In the genomic region with DNA sequence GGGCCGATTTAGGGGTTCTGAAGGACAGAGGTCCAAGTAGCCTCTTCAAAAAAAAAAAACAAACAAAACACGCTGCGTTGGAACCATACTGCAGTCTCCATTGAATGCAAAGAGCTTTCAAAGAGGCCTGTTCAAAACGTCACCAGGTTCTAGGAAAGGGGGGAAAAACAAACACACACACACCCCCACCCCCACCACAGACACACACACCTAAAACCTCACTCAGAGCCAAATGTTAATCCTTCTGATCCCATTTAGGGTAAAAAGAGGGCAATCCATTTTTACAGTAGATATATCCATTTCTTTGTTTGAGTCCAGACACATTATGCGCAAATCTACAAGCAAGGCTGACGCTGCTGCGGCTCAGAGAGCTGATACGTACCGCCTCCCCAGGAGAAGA, we compare ENCODE assay signal across 8 cellular contexts. TPM values are rescaled to one million over a fixed set of nuclear protein-coding genes. Genes with fewer than 3 reads are reported as not detected.
DNase-seq lines count a peak whose midpoint lies in the region; ATAC-seq, FAIRE-seq and TF ChIP-seq lines count a peak whose summit lies in the region.

No MANE protein-coding gene starts in this region.

- no peaks in the 10 kb centered on the region for H3K79me1 ChIP-seq in H9 (ENCODE audit: insufficient read depth, low read depth, low read length, poor library complexity, severe bottlenecking)

- no peak overlapping the region for H2AK5ac ChIP-seq in H9 (ENCODE audit: insufficient read length, low read length)

- no peak overlapping the region for H3K56ac ChIP-seq in H9 (ENCODE audit: insufficient read length, low read depth, low read length)

- H3K27ac Mint-ChIP-seq in H9 (peak overlapping the region in 1 of 3 experiments; percentile 70; a peak in 1 of 7 replicates), memory B cell (peak overlapping the region; percentile 99)
- peak overlapping the region; percentile 80 for H3K27ac Mint-ChIP-seq in activated naive CD8-positive, alpha-beta T cell treated with anti-CD3 and anti-CD28 coated beads, Interleukin-2, amount 50 U/mL, for 24 hours

- H3K27me3 ChIP-seq in H9 (ENCODE audit: insufficient read depth, low read length), result no peaks in the 10 kb centered on the region; the same call in 1 of the 2 replicates

- no peak overlapping the region for H2BK20ac ChIP-seq in H9 (ENCODE audit: low read depth, low read length, poor library complexity, severe bottlenecking)

- no peak overlapping the region for H2BK12ac ChIP-seq in H9 (ENCODE audit: insufficient read length, low read depth, low read length)

- no peak overlapping the region for H3K14ac ChIP-seq in H9 (ENCODE audit: insufficient read depth, low read length)

- no peaks in the 10 kb centered on the region for H4K20me1 ChIP-seq in H9 (ENCODE audit: control insufficient read depth, insufficient read depth, insufficient read length)

- peak overlapping the region; percentile 81 for H3K4me2 ChIP-seq in A549
- H3K4me2 ChIP-seq in H9 (ENCODE audit: insufficient read depth, insufficient read length, low read length), result peak overlapping the region; percentile 90

- H3K4me3 Mint-ChIP-seq in H9 (peak overlapping the region; percentile 80 to 88), memory B cell (peak overlapping the region; percentile 97)
- H3K4me3 Mint-ChIP-seq in activated naive CD8-positive, alpha-beta T cell treated with anti-CD3 and anti-CD28 coated beads, Interleukin-2, amount 50 U/mL, for 24 hours, result peak overlapping the region; percentile 92

- H2BK5ac ChIP-seq in H9 (ENCODE audit: insufficient read length, low read length), result no peak overlapping the region

- CTCF ChIA-PET in A549 (lab: Yijun Ruan, JAX), result no interaction called here

- H3K18ac ChIP-seq in H9 (ENCODE audit: insufficient read length, low read depth, low read length), result no peak overlapping the region

- no peaks in the 10 kb centered on the region; the same call in 1 of the 2 replicates for H3K79me2 ChIP-seq in H9 (ENCODE audit: insufficient read depth, low read length)

- H4K91ac ChIP-seq in H9 (ENCODE audit: insufficient read length, low read depth, low read length), result no peak overlapping the region

- H3K36me3 Mint-ChIP-seq in H9 (ENCODE audit: insufficient read depth in 1 of 3, low read depth in 3 of 3) (peaks cover 12 to 19% (median 13%) of the 10 kb centered on the region in 3 experiments), memory B cell (peaks cover 2% of the 10 kb centered on the region)
- H3K36me3 Mint-ChIP-seq in activated naive CD8-positive, alpha-beta T cell treated with anti-CD3 and anti-CD28 coated beads, Interleukin-2, amount 50 U/mL, for 24 hours (ENCODE audit: low read depth), result peaks cover 13% of the 10 kb centered on the region

- peaks cover 8% of the 10 kb centered on the region for H3K23me2 ChIP-seq in H9 (ENCODE audit: insufficient read length, low read depth, low read length, poor library complexity, severe bottlenecking)

- WGBS in A549 (ENCODE audit: missing lambda C conversion rate), result 51% methylated on average over 9 of the region's 9 CpGs
- WGBS in H9 (ENCODE audit: extremely low coverage, insufficient read length, low lambda C conversion rate), result no CpG with 5 or more reads among the region's 9 CpGs

- no peak overlapping the region for H2BK15ac ChIP-seq in H9 (ENCODE audit: low read depth, low read length)

- H3K4me1 ChIP-seq in A549 (peaks cover 7% of the 10 kb centered on the region; the same call in 2 of the 3 replicates), H9 (ENCODE audit: insufficient read depth, low read length) (no peaks in the 10 kb centered on the region; the same call in 1 of the 2 replicates)

- DNase-seq in A549 (ENCODE audit: low read depth in 1 of 2, low spot score in 1 of 2) (no peak), H9 (no peak), memory B cell (ENCODE audit: low spot score in 2 of 2) (no peak), cerebellar nuclear complex (lab: John Stamatoyannopoulos, UW) (no peak), NCI-H524 (lab: John Stamatoyannopoulos, UW) (no peak), NOMO-1 treated with DMSO at 0.1 percent for 48 hours (lab: John Stamatoyannopoulos, UW; ENCODE audit: unreplicated experiment) (no peak), NCI-H187 treated with DMSO at 0.1 percent for 48 hours (lab: John Stamatoyannopoulos, UW) (no peak)
- DNase-seq in activated naive CD8-positive, alpha-beta T cell treated with anti-CD3 and anti-CD28 coated beads, Interleukin-2, amount 50 U/mL, for 24 hours, result no peak

- H3K4ac ChIP-seq in H9 (ENCODE audit: low read depth, low read length), result no peak overlapping the region

- no peak overlapping the region for H4K8ac ChIP-seq in H9 (replicated peaks; ENCODE audit: insufficient read length, low read depth, low read length)

- H3K4me1 Mint-ChIP-seq in H9, result peaks cover 15 to 16% of the 10 kb centered on the region in 2 experiments
- H3K4me1 Mint-ChIP-seq in activated naive CD8-positive, alpha-beta T cell treated with anti-CD3 and anti-CD28 coated beads, Interleukin-2, amount 50 U/mL, for 24 hours, result peaks cover 44% of the 10 kb centered on the region
- peaks cover 22% of the 10 kb centered on the region for H3K4me1 Mint-ChIP-seq in memory B cell

- H2BK120ac ChIP-seq in H9 (ENCODE audit: low read depth, low read length, poor library complexity, severe bottlenecking), result no peak overlapping the region

- H2AFZ ChIP-seq in H9 (ENCODE audit: low read length), result no peak overlapping the region

- H3K27ac ChIP-seq in A549 (peak overlapping the region in 1 of 2 experiments; percentile 99; a peak in 2 of 6 replicates), H9 (ENCODE audit: insufficient read length, low read depth, low read length) (no peak overlapping the region)

- H3K9ac ChIP-seq in H9 (ENCODE audit: extremely low read depth, insufficient read length, low read length), result no peak overlapping the region

- ATAC-seq in A549, result no peak
- ATAC-seq in activated naive CD8-positive, alpha-beta T cell treated with anti-CD3 and anti-CD28 coated beads, Interleukin-2, amount 50 U/mL, for 24 hours, result no peak
- no peak for ATAC-seq in memory B cell (ENCODE audit: low read depth)

- TF ChIP-seq CTCF in A549 (IDR thresholded peaks at IDR 0.05) (no peak), H9 (conservative IDR thresholded peaks at IDR 0.05) (no peak)

- H4K5ac ChIP-seq in H9 (ENCODE audit: insufficient read length, low read depth, low read length), result no peak overlapping the region

- no peak overlapping the region for H3K23ac ChIP-seq in H9 (ENCODE audit: insufficient read length, low read depth, low read length)

- H3T11ph ChIP-seq in H9 (ENCODE audit: low read length), result no peak overlapping the region

- no peak for TF ChIP-seq POLR2A in A549 (IDR thresholded peaks at IDR 0.05; ENCODE audit: low read length)

- no peak for TF ChIP-seq EP300 in A549 (IDR thresholded peaks at IDR 0.05)

- H3K4me3 ChIP-seq in A549, result peak overlapping the region; percentile 95

- no peak for FAIRE-seq in A549 (lab: Jason Lieb, UNC)

- H3K9me3 Mint-ChIP-seq in H9 (peaks cover 57 to 58% of the 10 kb centered on the region in 2 experiments), memory B cell (no peaks in the 10 kb centered on the region)
- no peaks in the 10 kb centered on the region for H3K9me3 Mint-ChIP-seq in activated naive CD8-positive, alpha-beta T cell treated with anti-CD3 and anti-CD28 coated beads, Interleukin-2, amount 50 U/mL, for 24 hours

- H3K27me3 Mint-ChIP-seq in H9 (ENCODE audit: low read depth), result peaks cover 36% of the 10 kb centered on the region
- H3K27me3 Mint-ChIP-seq in activated naive CD8-positive, alpha-beta T cell treated with anti-CD3 and anti-CD28 coated beads, Interleukin-2, amount 50 U/mL, for 24 hours, result no peaks in the 10 kb centered on the region
- no peaks in the 10 kb centered on the region for H3K27me3 Mint-ChIP-seq in memory B cell

- TF ChIP-seq RAD21 in A549 (conservative IDR thresholded peaks at IDR 0.05 in 1 of 2, IDR thresholded peaks at IDR 0.05 in 1 of 2), result no peak

- POLR2A ChIA-PET in A549 (lab: Yijun Ruan, JAX), result interaction anchor here (2.3 kb wide), 1 partner anchor 31 kb away, joined by 17 read pairs; the partner anchor contains the start of gene UBE2A

- no peaks in the 10 kb centered on the region for H3K9me3 ChIP-seq in A549
- H3K9me3 ChIP-seq in H9 (ENCODE audit: control insufficient read depth, low read depth, low read length), result peaks cover 12% of the 10 kb centered on the region

TF ChIP-seq in A549, 52 proteins besides CTCF, POLR2A, EP300 and RAD21 (continues in another document):
- TF ChIP-seq MAFK (IDR thresholded peaks at IDR 0.05; ENCODE audit: partially characterized antibody) (no peak), SREBF2 (IDR thresholded peaks at IDR 0.05) (no peak), PHF8 (IDR thresholded peaks at IDR 0.05; ENCODE audit: borderline replicate concordance, low read depth) (no peak), RARB (CRISPR knock-in tag; IDR thresholded peaks at IDR 0.05) (no peak)
- TF ChIP-seq, protein P1, sequence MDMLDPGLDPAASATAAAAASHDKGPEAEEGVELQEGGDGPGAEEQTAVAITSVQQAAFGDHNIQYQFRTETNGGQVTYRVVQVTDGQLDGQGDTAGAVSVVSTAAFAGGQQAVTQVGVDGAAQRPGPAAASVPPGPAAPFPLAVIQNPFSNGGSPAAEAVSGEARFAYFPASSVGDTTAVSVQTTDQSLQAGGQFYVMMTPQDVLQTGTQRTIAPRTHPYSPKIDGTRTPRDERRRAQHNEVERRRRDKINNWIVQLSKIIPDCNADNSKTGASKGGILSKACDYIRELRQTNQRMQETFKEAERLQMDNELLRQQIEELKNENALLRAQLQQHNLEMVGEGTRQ (IDR thresholded peaks at IDR 0.05), result no peak

RNA-seq across cellular contexts. Expression of gene NKRF, which starts 1.4 kb away (rescaled TPM):
- 14.2 and 16.2 TPM in 2 replicates for polyA plus RNA-seq in A549 (2011; rRNA removed)
- polyA plus RNA-seq in A549 (2012; cell fraction: cytosol; rRNA removed), result 4.9 and 5.7 TPM in 2 replicates
- polyA plus RNA-seq in A549 (2012; cell fraction: nucleus; rRNA removed), result 6.3 and 8.9 TPM in 2 replicates
- polyA plus RNA-seq in A549 (2017; fragmentation: RNase III; extraction: RNeasy Plus Mini Kit Qiagen cat#74134 plus additional on column Dnase treatment), result 13.8 to 14.7 TPM (median 14.3 TPM) in 3 replicates
- polyA minus RNA-seq in A549 (2011; rRNA and poly(A)+ RNA removed), result 6.7 and 8.2 TPM in 2 replicates
- total RNA-seq in H9 (2021), result 15.1 and 15.2 TPM in 2 replicates

RNA-seq across cellular contexts. Expression of gene UBE2A, which starts 30.4 kb away (rescaled TPM):
- 109 and 113 TPM in 2 replicates for polyA plus RNA-seq in A549 (2011; rRNA removed)
- polyA plus RNA-seq in A549 (2012; cell fraction: cytosol; rRNA removed), result 60.6 and 82.3 TPM in 2 replicates
- polyA plus RNA-seq in A549 (2012; cell fraction: nucleus; rRNA removed), result 43.8 and 58.3 TPM in 2 replicates
- polyA plus RNA-seq in A549 (2017; fragmentation: RNase III; extraction: RNeasy Plus Mini Kit Qiagen cat#74134 plus additional on column Dnase treatment), result 129 to 136 TPM (median 131 TPM) in 3 replicates
- 24.8 and 31.3 TPM in 2 replicates for polyA minus RNA-seq in A549 (2011; rRNA and poly(A)+ RNA removed)
- total RNA-seq in H9 (2021), result 54.7 and 54.8 TPM in 2 replicates

RNA-seq across cellular contexts. Expression of gene STEEP1, which starts 39.6 kb away (rescaled TPM):
- polyA plus RNA-seq in A549 (2011; rRNA removed) (35.9 and 40.7 TPM in 2 replicates), A549 (2017; fragmentation: RNase III; extraction: RNeasy Plus Mini Kit Qiagen cat#74134 plus additional on column Dnase treatment) (36.6 to 37.8 TPM (median 37.3 TPM) in 3 replicates)
- 14.7 and 16.5 TPM in 2 replicates for polyA plus RNA-seq in A549 (2012; cell fraction: cytosol; rRNA removed)
- polyA plus RNA-seq in A549 (2012; cell fraction: nucleus; rRNA removed), result 10.9 and 17.3 TPM in 2 replicates
- polyA minus RNA-seq in A549 (2011; rRNA and poly(A)+ RNA removed), result 21.8 and 28.7 TPM in 2 replicates
- 30.3 and 30.4 TPM in 2 replicates for total RNA-seq in H9 (2021)
